ENCODE assay signal across 25 cellular contexts in the genomic region with DNA sequence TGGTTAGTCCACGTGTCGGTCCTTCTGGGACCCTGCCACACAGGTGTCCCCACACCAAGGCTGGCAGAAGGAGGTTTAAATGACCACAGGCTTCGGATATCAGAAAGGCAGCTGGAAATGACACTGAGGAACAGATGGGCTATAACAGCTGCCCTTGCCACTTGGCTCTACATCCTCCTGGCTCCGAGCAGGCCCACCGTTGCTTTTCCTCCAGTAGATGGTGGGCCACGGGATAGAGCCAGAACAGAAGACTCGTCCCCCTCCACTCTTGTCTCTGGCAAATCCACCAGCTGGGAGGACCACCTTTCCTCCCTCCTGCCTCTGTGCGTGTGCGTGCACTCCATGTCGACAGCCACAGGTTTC. TPM values are rescaled to one million over a fixed set of nuclear protein-coding genes. Genes with fewer than 3 reads are reported as not detected.
DNase-seq lines count a peak whose midpoint lies in the region; ATAC-seq and TF ChIP-seq lines count a peak whose summit lies in the region.
"Had no signal": no experiment of that assay in that cellular context is flagged by ENCODE, and none has a peak within 500 bp of the region (broad histone marks: within the 10 kb centered on the region; RNA-seq: fewer than 3 reads in every experiment).

No MANE protein-coding gene starts in this region.

- H3K4me3 ChIP-seq in psoas muscle (no peak overlapping the region), H7 (ENCODE audit: insufficient read depth, low read depth, low read length) (no peak overlapping the region)
- H3K4me3 ChIP-seq: adrenal gland, esophagus muscularis mucosa, GM23248, smooth muscle cell, uterus had no signal

- H3K9me3 Mint-ChIP-seq in H9 (no peaks in the 10 kb centered on the region), endothelial cell (ENCODE audit: unreplicated experiment) (no peaks in the 10 kb centered on the region)
- H3K9me3 Mint-ChIP-seq: activated T-cell treated with anti-CD3 and anti-CD28 coated beads, Interleukin-2, amount 50 U/mL, for 4 hours; effector memory CD8-positive, alpha-beta T cell had no signal

- DNase-seq in H9 (no peak), NCI-H82 treated with DMSO at 0.1 percent for 48 hours (lab: John Stamatoyannopoulos, UW; ENCODE audit: unreplicated experiment) (peak; percentile 23), endothelial cell (ENCODE audit: low spot score) (no peak), psoas muscle (no peak), midbrain (lab: John Stamatoyannopoulos, UW) (no peak), H7 (no peak)
- DNase-seq: activated naive CD4-positive, alpha-beta T cell treated with Interleukin-2 at 50 U/mL for 16 hours; activated T-cell treated with anti-CD3 and anti-CD28 coated beads, Interleukin-2, amount 50 U/mL, for 4 hours; brain microvascular endothelial cell; COR-L47; DND-41; effector memory CD8-positive, alpha-beta T cell; GM23248; Kasumi-1; NCI-H1092; NCI-H2107; NCI-H526; nucleus accumbens; stimulated activated CD4-positive, alpha-beta T cell treated with anti-CD3 and anti-CD28 coated beads, Interleukin-2, amount 100 ng/mL, for 24 hours; uterus had no signal

- H2BK15ac ChIP-seq in H9 (ENCODE audit: low read depth, low read length), result no peak overlapping the region

- no peak overlapping the region for H2AFZ ChIP-seq in H9 (ENCODE audit: low read length)
- H2AFZ ChIP-seq: GM23248 had no signal

- no peak for TF ChIP-seq CTCF in H9 (conservative IDR thresholded peaks at IDR 0.05)
- TF ChIP-seq CTCF in endothelial cell (IDR thresholded peaks at IDR 0.05; ENCODE audit: unreplicated experiment), result no peak
- no peak for TF ChIP-seq CTCF in psoas muscle (IDR thresholded peaks at IDR 0.05)

- H3K23ac ChIP-seq in H9 (ENCODE audit: insufficient read length, low read depth, low read length), result no peak overlapping the region

- H3K9me3 ChIP-seq in H9 (ENCODE audit: control insufficient read depth, low read depth, low read length), result no peaks in the 10 kb centered on the region
- no peaks in the 10 kb centered on the region for H3K9me3 ChIP-seq in psoas muscle
- H3K9me3 ChIP-seq: adrenal gland, esophagus muscularis mucosa, uterus had no signal

- H3K27ac Mint-ChIP-seq in H9, result peak overlapping the region in 2 of 3 experiments; percentile 10 to 88; a peak in 2 of 7 replicates
- peak overlapping the region; percentile 83 for H3K27ac Mint-ChIP-seq in endothelial cell (ENCODE audit: unreplicated experiment)
- H3K27ac Mint-ChIP-seq: effector memory CD8-positive, alpha-beta T cell had no signal

- no CpG with 5 or more reads among the region's 10 CpGs for WGBS in H9 (ENCODE audit: extremely low coverage, insufficient read length, low lambda C conversion rate)
- 31 to 48% (median 37%) methylated on average over 10 of the region's 10 CpGs for WGBS in psoas muscle, 3 donors

- H2BK5ac ChIP-seq in H9 (ENCODE audit: insufficient read length, low read length), result no peak overlapping the region

- peaks cover 5 to 52% of the 10 kb centered on the region in 2 donors for H3K36me3 ChIP-seq in psoas muscle (ENCODE audit: insufficient read depth in 1 of 2, low read depth in 1 of 2)
- peaks cover 11% of the 10 kb centered on the region for H3K36me3 ChIP-seq in H7 (replicated peaks; ENCODE audit: control insufficient read depth, insufficient read depth, low read length)
- H3K36me3 ChIP-seq: uterus had no signal

- no peak overlapping the region for H3K18ac ChIP-seq in H9 (ENCODE audit: insufficient read length, low read depth, low read length)

- no peaks in the 10 kb centered on the region for H3K27me3 ChIP-seq in H9 (ENCODE audit: insufficient read depth, low read length)
- no peaks in the 10 kb centered on the region for H3K27me3 ChIP-seq in psoas muscle (ENCODE audit: insufficient read depth in 3 of 3, low read length in 2 of 3)
- H3K27me3 ChIP-seq in H7 (ENCODE audit: control insufficient read depth, insufficient read depth, low read length), result no peaks in the 10 kb centered on the region
- H3K27me3 ChIP-seq: adrenal gland, brain microvascular endothelial cell, esophagus muscularis mucosa, uterus had no signal

- no peak overlapping the region for H3K4me3 Mint-ChIP-seq in H9
- H3K4me3 Mint-ChIP-seq in endothelial cell (ENCODE audit: unreplicated experiment), result no peak overlapping the region
- H3K4me3 Mint-ChIP-seq: activated T-cell treated with anti-CD3 and anti-CD28 coated beads, Interleukin-2, amount 50 U/mL, for 4 hours; effector memory CD8-positive, alpha-beta T cell had no signal

- intact Hi-C loops in psoas muscle (cut with DNase I), result no loop called here

- no peak overlapping the region for H2AK5ac ChIP-seq in H9 (ENCODE audit: insufficient read length, low read length)

- H3K4me2 ChIP-seq in H9 (ENCODE audit: insufficient read depth, insufficient read length, low read length), result no peak overlapping the region
- H3K4me2 ChIP-seq: smooth muscle cell had no signal

- H2BK120ac ChIP-seq in H9 (ENCODE audit: low read depth, low read length, poor library complexity, severe bottlenecking), result no peak overlapping the region

- H3K36me3 Mint-ChIP-seq in H9 (ENCODE audit: insufficient read depth in 1 of 3, low read depth in 3 of 3) (peaks cover 25 to 53% (median 51%) of the 10 kb centered on the region in 3 experiments), endothelial cell (ENCODE audit: low read depth, unreplicated experiment) (peaks cover 42% of the 10 kb centered on the region)

- peak; percentile 59 to 91 (median 76) for ATAC-seq in psoas muscle
- no peak for ATAC-seq in HG02588 (IDR thresholded peaks at IDR 0.05; ENCODE audit: unreplicated experiment)
- ATAC-seq in GM21381 (IDR thresholded peaks at IDR 0.05; ENCODE audit: unreplicated experiment), result no peak
- ATAC-seq: activated T-cell treated with anti-CD3 and anti-CD28 coated beads, Interleukin-2, amount 50 U/mL, for 4 hours; effector memory CD8-positive, alpha-beta T cell had no signal

- H4K20me1 ChIP-seq in H9 (ENCODE audit: control insufficient read depth, insufficient read depth, insufficient read length), result no peaks in the 10 kb centered on the region

- H3K27ac ChIP-seq in H9 (ENCODE audit: insufficient read length, low read depth, low read length) (no peak overlapping the region), psoas muscle (peak overlapping the region; percentile 39)
- H3K27ac ChIP-seq: adrenal gland, brain microvascular endothelial cell, esophagus muscularis mucosa, GM23248, uterus had no signal

- no peak overlapping the region for H3K14ac ChIP-seq in H9 (ENCODE audit: insufficient read depth, low read length)

- H3K23me2 ChIP-seq in H9 (ENCODE audit: insufficient read length, low read depth, low read length, poor library complexity, severe bottlenecking), result no peaks in the 10 kb centered on the region

- H3K27me3 Mint-ChIP-seq in H9 (ENCODE audit: low read depth), result no peaks in the 10 kb centered on the region; the same call in 1 of the 2 replicates
- H3K27me3 Mint-ChIP-seq in endothelial cell (ENCODE audit: unreplicated experiment), result peaks cover 5% of the 10 kb centered on the region
- H3K27me3 Mint-ChIP-seq: effector memory CD8-positive, alpha-beta T cell had no signal

- H4K91ac ChIP-seq in H9 (ENCODE audit: insufficient read length, low read depth, low read length), result no peak overlapping the region

- no peak overlapping the region for H4K5ac ChIP-seq in H9 (ENCODE audit: insufficient read length, low read depth, low read length)

- no peak overlapping the region for H2BK20ac ChIP-seq in H9 (ENCODE audit: low read depth, low read length, poor library complexity, severe bottlenecking)

- no peak overlapping the region for H3K9ac ChIP-seq in H9 (ENCODE audit: extremely low read depth, insufficient read length, low read length)
- H3K9ac ChIP-seq: GM23248 had no signal

- no peak overlapping the region for H4K8ac ChIP-seq in H9 (replicated peaks; ENCODE audit: insufficient read length, low read depth, low read length)

- H3T11ph ChIP-seq in H9 (ENCODE audit: low read length), result no peak overlapping the region

- no peak overlapping the region for H2BK12ac ChIP-seq in H9 (ENCODE audit: insufficient read length, low read depth, low read length)

- H3K4me1 ChIP-seq in H9 (ENCODE audit: insufficient read depth, low read length) (no peaks in the 10 kb centered on the region), psoas muscle (peaks cover 28% of the 10 kb centered on the region)
- H3K4me1 ChIP-seq: adrenal gland, uterus had no signal

- no peaks in the 10 kb centered on the region for H3K79me1 ChIP-seq in H9 (ENCODE audit: insufficient read depth, low read depth, low read length, poor library complexity, severe bottlenecking)

- no peak overlapping the region for H3K4ac ChIP-seq in H9 (ENCODE audit: low read depth, low read length)

- no peaks in the 10 kb centered on the region; the same call in 1 of the 2 replicates for H3K79me2 ChIP-seq in H9 (ENCODE audit: insufficient read depth, low read length)

- H3K56ac ChIP-seq in H9 (ENCODE audit: insufficient read length, low read depth, low read length), result no peak overlapping the region

- peaks cover 5 to 7% of the 10 kb centered on the region in 2 experiments for H3K4me1 Mint-ChIP-seq in H9
- peaks cover 30% of the 10 kb centered on the region for H3K4me1 Mint-ChIP-seq in endothelial cell (ENCODE audit: unreplicated experiment)

RNA-seq across cellular contexts. Expression of gene WRNIP1, which starts 17.6 kb away (rescaled TPM):
- total RNA-seq in H9 (2021), result 38.1 and 40.0 TPM in 2 replicates
- 48.6 TPM for total RNA-seq in endothelial cell (ENCODE audit: unreplicated experiment)
- total RNA-seq in psoas muscle, result 10 to 100 TPM; 26.5 to 53.3 (median 41.3) TPM
- polyA plus RNA-seq in psoas muscle, result 10 to 100 TPM; 38.0 to 73.9 (median 56.4) TPM
- 50.5 and 56.1 TPM in 2 replicates for total RNA-seq in H7 (2014; rRNA removed; shearing (Covaris generic))

RNA-seq across cellular contexts. Expression of gene MYLK4, which starts 32.1 kb away (rescaled TPM):
- total RNA-seq in H9 (2021), result 0.28 and 0.44 TPM in 2 replicates
- total RNA-seq in endothelial cell (ENCODE audit: unreplicated experiment), result 0.97 TPM
- total RNA-seq in psoas muscle, result 10 to 100 TPM in 1 of 4 donors, 1 to 10 TPM in 3; 1.2 to 23.4 (median 2.2) TPM
- polyA plus RNA-seq in psoas muscle, result 100 to 1,000 TPM in 1 of 3 donors, 10 to 100 TPM in 1, under 1 TPM in 1; 0.09 to 143 (median 30.0) TPM
- 0.03 and 0.07 TPM in 2 replicates for total RNA-seq in H7 (2014; rRNA removed; shearing (Covaris generic))

RNA-seq across cellular contexts. Expression of gene SERPINB1, which starts 58.9 kb away (rescaled TPM):
- total RNA-seq in H9 (2021), result 18.4 and 20.5 TPM in 2 replicates
- 16.6 TPM for total RNA-seq in endothelial cell (ENCODE audit: unreplicated experiment)
- total RNA-seq in psoas muscle, result 10 to 100 TPM; 10.2 to 62.0 (median 52.2) TPM
- 100 to 1,000 TPM in 1 of 3 donors, 10 to 100 TPM in 2; 28.1 to 131 (median 33.4) TPM for polyA plus RNA-seq in psoas muscle
- total RNA-seq in H7 (2014; rRNA removed; shearing (Covaris generic)), result 13.6 and 14.1 TPM in 2 replicates

Comparison
In these comparisons a context has a peak if more than half of its experiments do, and no peak if none do; other contexts are left out.
1. ATAC-seq: peak in psoas muscle (4 of 4); none in HG02588 (single experiment) and GM21381 (single experiment).